In genomic region chr6:159726918-159727716, GRCh38 we compare ENCODE assay signal across 1 cellular context.
A peak's percentile ranks its signal among the peaks of the same experiment; 100 is the strongest.
TF ChIP-seq lines count a peak whose summit lies in the region.

TSS of gene WTAP (plus strand) at chr6:159727506. CDS start at chr6:159736266, 8,760 bp downstream.

TF ChIP-seq in IMR-90, 13 proteins besides CTCF, POLR2A, EP300 and RAD21 (continued from another document):
- TF ChIP-seq, protein P1, sequence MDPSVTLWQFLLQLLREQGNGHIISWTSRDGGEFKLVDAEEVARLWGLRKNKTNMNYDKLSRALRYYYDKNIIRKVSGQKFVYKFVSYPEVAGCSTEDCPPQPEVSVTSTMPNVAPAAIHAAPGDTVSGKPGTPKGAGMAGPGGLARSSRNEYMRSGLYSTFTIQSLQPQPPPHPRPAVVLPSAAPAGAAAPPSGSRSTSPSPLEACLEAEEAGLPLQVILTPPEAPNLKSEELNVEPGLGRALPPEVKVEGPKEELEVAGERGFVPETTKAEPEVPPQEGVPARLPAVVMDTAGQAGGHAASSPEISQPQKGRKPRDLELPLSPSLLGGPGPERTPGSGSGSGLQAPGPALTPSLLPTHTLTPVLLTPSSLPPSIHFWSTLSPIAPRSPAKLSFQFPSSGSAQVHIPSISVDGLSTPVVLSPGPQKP (IDR thresholded peaks at IDR 0.05; ENCODE audit: borderline replicate concordance, low read depth, low read length), result no peak
- TF ChIP-seq MAFK (IDR thresholded peaks at IDR 0.05; ENCODE audit: low read depth, low read length), result no peak
- TF ChIP-seq NFE2L2 (IDR thresholded peaks at IDR 0.05; ENCODE audit: low read depth, low read length), result no peak; the same call in 1 of the 2 replicates
- peak; percentile 66; the same call in 1 of the 2 replicates for TF ChIP-seq MAZ (IDR thresholded peaks at IDR 0.05; ENCODE audit: borderline replicate concordance, low read depth, low read length)
- no peak for TF ChIP-seq RFX5 (IDR thresholded peaks at IDR 0.05; ENCODE audit: low read depth, low read length)
